2 cellular contexts compared by ENCODE assay signal in the genomic region with DNA sequence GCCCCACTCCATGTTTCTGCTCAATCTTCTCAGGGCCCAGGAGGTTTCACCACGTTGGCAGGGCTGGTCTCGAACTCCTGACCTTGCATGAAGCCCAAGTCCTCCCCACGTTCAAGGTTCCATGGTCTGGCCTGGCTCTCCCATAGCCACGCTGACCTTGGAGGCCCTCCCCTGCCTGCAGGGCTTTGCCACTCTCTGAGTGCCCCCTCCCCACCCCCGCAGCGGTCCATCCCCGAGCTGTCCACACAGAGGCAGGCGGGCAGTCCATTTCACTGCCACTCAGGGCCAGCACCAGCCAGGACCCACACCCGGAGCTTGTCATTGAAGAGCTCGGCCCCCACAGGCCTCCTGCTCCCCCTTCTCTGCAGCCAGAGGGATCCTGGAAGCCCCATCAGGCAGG.
TF ChIP-seq lines count a peak whose summit lies in the region.

No MANE protein-coding gene starts in this region.

TF ChIP-seq in GM23338, 12 proteins besides CTCF, POLR2A, EP300 and RAD21 (continues in another document):
- TF ChIP-seq, protein P1, sequence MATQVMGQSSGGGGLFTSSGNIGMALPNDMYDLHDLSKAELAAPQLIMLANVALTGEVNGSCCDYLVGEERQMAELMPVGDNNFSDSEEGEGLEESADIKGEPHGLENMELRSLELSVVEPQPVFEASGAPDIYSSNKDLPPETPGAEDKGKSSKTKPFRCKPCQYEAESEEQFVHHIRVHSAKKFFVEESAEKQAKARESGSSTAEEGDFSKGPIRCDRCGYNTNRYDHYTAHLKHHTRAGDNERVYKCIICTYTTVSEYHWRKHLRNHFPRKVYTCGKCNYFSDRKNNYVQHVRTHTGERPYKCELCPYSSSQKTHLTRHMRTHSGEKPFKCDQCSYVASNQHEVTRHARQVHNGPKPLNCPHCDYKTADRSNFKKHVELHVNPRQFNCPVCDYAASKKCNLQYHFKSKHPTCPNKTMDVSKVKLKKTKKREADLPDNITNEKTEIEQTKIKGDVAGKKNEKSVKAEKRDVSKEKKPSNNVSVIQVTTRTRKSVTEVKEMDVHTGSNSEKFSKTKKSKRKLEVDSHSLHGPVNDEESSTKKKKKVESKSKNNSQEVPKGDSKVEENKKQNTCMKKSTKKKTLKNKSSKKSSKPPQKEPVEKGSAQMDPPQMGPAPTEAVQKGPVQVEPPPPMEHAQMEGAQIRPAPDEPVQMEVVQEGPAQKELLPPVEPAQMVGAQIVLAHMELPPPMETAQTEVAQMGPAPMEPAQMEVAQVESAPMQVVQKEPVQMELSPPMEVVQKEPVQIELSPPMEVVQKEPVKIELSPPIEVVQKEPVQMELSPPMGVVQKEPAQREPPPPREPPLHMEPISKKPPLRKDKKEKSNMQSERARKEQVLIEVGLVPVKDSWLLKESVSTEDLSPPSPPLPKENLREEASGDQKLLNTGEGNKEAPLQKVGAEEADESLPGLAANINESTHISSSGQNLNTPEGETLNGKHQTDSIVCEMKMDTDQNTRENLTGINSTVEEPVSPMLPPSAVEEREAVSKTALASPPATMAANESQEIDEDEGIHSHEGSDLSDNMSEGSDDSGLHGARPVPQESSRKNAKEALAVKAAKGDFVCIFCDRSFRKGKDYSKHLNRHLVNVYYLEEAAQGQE (IDR thresholded peaks at IDR 0.05; ENCODE audit: unreplicated experiment), result no peak
- TF ChIP-seq CREB1 (CRISPR knock-in tag; IDR thresholded peaks at IDR 0.05; ENCODE audit: low read depth) (no peak), ZNF114 (CRISPR knock-in tag; IDR thresholded peaks at IDR 0.05) (no peak), JUNB (IDR thresholded peaks at IDR 0.05; ENCODE audit: unreplicated experiment) (no peak), ETS1 (IDR thresholded peaks at IDR 0.05) (no peak), EZH2 (IDR thresholded peaks at IDR 0.05; ENCODE audit: low read depth, unreplicated experiment) (no peak), NANOG (IDR thresholded peaks at IDR 0.05; ENCODE audit: borderline replicate concordance) (no peak), ZNF462 (CRISPR knock-in tag; IDR thresholded peaks at IDR 0.05) (no peak), EZH2phosphoT487 (IDR thresholded peaks at IDR 0.05; ENCODE audit: unreplicated experiment) (no peak), POLR2AphosphoS5 (IDR thresholded peaks at IDR 0.05; ENCODE audit: low read depth) (no peak)

TF ChIP-seq in H1, 55 proteins besides CTCF, POLR2A, EP300 and RAD21:
- no peak for TF ChIP-seq EGR1 (IDR thresholded peaks at IDR 0.05; ENCODE audit: borderline replicate concordance, low read depth, low read length)
- no peak for TF ChIP-seq RXRA (IDR thresholded peaks at IDR 0.05; ENCODE audit: insufficient read depth, low read depth, low read length)
- no peak for TF ChIP-seq SP2 (IDR thresholded peaks at IDR 0.05; ENCODE audit: low read length)
- no peak for TF ChIP-seq TCF12 (IDR thresholded peaks at IDR 0.05; ENCODE audit: low read depth, low read length)
- no peak for TF ChIP-seq HDAC6 (IDR thresholded peaks at IDR 0.05; ENCODE audit: low read depth, low read length)
- no peak for TF ChIP-seq SP4 (IDR thresholded peaks at IDR 0.05; ENCODE audit: low read length)
- TF ChIP-seq FOSL1 (IDR thresholded peaks at IDR 0.05; ENCODE audit: insufficient read depth, low read depth, low read length), result no peak
- no peak for TF ChIP-seq TBP (IDR thresholded peaks at IDR 0.05; ENCODE audit: low read depth, low read length)
- no peak for TF ChIP-seq NRF1 (IDR thresholded peaks at IDR 0.05; ENCODE audit: low read depth, low read length)
- no peak for TF ChIP-seq CEBPB (IDR thresholded peaks at IDR 0.05; ENCODE audit: low read depth, low read length)
- TF ChIP-seq, protein P2, sequence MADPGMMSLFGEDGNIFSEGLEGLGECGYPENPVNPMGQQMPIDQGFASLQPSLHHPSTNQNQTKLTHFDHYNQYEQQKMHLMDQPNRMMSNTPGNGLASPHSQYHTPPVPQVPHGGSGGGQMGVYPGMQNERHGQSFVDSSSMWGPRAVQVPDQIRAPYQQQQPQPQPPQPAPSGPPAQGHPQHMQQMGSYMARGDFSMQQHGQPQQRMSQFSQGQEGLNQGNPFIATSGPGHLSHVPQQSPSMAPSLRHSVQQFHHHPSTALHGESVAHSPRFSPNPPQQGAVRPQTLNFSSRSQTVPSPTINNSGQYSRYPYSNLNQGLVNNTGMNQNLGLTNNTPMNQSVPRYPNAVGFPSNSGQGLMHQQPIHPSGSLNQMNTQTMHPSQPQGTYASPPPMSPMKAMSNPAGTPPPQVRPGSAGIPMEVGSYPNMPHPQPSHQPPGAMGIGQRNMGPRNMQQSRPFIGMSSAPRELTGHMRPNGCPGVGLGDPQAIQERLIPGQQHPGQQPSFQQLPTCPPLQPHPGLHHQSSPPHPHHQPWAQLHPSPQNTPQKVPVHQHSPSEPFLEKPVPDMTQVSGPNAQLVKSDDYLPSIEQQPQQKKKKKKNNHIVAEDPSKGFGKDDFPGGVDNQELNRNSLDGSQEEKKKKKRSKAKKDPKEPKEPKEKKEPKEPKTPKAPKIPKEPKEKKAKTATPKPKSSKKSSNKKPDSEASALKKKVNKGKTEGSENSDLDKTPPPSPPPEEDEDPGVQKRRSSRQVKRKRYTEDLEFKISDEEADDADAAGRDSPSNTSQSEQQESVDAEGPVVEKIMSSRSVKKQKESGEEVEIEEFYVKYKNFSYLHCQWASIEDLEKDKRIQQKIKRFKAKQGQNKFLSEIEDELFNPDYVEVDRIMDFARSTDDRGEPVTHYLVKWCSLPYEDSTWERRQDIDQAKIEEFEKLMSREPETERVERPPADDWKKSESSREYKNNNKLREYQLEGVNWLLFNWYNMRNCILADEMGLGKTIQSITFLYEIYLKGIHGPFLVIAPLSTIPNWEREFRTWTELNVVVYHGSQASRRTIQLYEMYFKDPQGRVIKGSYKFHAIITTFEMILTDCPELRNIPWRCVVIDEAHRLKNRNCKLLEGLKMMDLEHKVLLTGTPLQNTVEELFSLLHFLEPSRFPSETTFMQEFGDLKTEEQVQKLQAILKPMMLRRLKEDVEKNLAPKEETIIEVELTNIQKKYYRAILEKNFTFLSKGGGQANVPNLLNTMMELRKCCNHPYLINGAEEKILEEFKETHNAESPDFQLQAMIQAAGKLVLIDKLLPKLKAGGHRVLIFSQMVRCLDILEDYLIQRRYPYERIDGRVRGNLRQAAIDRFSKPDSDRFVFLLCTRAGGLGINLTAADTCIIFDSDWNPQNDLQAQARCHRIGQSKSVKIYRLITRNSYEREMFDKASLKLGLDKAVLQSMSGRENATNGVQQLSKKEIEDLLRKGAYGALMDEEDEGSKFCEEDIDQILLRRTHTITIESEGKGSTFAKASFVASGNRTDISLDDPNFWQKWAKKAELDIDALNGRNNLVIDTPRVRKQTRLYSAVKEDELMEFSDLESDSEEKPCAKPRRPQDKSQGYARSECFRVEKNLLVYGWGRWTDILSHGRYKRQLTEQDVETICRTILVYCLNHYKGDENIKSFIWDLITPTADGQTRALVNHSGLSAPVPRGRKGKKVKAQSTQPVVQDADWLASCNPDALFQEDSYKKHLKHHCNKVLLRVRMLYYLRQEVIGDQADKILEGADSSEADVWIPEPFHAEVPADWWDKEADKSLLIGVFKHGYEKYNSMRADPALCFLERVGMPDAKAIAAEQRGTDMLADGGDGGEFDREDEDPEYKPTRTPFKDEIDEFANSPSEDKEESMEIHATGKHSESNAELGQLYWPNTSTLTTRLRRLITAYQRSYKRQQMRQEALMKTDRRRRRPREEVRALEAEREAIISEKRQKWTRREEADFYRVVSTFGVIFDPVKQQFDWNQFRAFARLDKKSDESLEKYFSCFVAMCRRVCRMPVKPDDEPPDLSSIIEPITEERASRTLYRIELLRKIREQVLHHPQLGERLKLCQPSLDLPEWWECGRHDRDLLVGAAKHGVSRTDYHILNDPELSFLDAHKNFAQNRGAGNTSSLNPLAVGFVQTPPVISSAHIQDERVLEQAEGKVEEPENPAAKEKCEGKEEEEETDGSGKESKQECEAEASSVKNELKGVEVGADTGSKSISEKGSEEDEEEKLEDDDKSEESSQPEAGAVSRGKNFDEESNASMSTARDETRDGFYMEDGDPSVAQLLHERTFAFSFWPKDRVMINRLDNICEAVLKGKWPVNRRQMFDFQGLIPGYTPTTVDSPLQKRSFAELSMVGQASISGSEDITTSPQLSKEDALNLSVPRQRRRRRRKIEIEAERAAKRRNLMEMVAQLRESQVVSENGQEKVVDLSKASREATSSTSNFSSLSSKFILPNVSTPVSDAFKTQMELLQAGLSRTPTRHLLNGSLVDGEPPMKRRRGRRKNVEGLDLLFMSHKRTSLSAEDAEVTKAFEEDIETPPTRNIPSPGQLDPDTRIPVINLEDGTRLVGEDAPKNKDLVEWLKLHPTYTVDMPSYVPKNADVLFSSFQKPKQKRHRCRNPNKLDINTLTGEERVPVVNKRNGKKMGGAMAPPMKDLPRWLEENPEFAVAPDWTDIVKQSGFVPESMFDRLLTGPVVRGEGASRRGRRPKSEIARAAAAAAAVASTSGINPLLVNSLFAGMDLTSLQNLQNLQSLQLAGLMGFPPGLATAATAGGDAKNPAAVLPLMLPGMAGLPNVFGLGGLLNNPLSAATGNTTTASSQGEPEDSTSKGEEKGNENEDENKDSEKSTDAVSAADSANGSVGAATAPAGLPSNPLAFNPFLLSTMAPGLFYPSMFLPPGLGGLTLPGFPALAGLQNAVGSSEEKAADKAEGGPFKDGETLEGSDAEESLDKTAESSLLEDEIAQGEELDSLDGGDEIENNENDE (IDR thresholded peaks at IDR 0.05; ENCODE audit: insufficient replicate concordance, low read length), result no peak
- TF ChIP-seq TAF1 (IDR thresholded peaks at IDR 0.05; ENCODE audit: low read depth, low read length), result no peak
- no peak for TF ChIP-seq BRCA1 (IDR thresholded peaks at IDR 0.05; ENCODE audit: low read depth, low read length)
- no peak for TF ChIP-seq SIRT6 (IDR thresholded peaks at IDR 0.05; ENCODE audit: low read length)
